ENCODE assay signal across 1 cellular context in the genomic region with DNA sequence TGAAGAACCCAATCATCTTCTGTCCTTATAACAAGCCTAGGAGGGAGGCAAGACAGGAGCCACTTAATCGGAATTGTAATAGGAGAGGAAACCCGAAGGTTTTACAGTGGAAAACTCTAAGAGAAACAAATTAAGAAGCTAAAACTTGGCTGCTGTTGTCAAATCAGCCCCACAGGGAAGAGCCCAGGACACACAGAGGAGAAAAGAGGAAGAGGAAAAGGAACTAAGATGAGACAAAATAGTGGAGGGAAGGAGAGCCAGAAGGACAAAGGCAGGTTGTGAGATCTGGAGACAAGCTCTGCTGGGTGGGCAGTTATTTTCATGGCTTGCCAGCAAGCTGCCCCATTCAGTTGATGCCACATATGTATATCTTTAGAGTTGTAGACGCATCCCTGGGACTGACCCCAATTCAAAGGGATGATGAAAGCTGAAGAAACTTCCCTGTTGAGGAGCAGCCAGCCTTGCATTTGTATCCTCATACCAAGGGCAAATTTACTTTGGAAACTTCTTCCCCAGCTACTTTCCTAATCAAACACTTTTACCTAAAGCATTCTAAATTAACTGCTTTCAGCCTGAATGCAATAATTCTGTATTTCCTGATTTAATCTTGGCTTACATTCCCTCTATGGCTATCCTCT.
A peak's percentile ranks its signal among the peaks of the same experiment; 100 is the strongest.
TF ChIP-seq lines count a peak whose summit lies in the region.

No MANE protein-coding gene starts in this region.

TF ChIP-seq in K562, 482 proteins besides CTCF, POLR2A, EP300 and RAD21 (continued from another document):
- TF ChIP-seq ZNF174 (CRISPR knock-in tag; IDR thresholded peaks at IDR 0.05) = no peak
- TF ChIP-seq KDM1A (IDR thresholded peaks at IDR 0.05) = no peak
- no peak for TF ChIP-seq ARID2 (IDR thresholded peaks at IDR 0.05)
- TF ChIP-seq CEBPG (CRISPR knock-in tag; IDR thresholded peaks at IDR 0.05) = no peak
- peak in 1 of 2 experiments; percentile 45; a peak in 2 of 4 replicates for TF ChIP-seq CEBPG (tag; conservative IDR thresholded peaks at IDR 0.05 in 1 of 2, IDR thresholded peaks at IDR 0.05 in 1 of 2)
- no peak for TF ChIP-seq PURB (CRISPR knock-in tag; IDR thresholded peaks at IDR 0.05; ENCODE audit: low read depth)
- TF ChIP-seq, protein P1, sequence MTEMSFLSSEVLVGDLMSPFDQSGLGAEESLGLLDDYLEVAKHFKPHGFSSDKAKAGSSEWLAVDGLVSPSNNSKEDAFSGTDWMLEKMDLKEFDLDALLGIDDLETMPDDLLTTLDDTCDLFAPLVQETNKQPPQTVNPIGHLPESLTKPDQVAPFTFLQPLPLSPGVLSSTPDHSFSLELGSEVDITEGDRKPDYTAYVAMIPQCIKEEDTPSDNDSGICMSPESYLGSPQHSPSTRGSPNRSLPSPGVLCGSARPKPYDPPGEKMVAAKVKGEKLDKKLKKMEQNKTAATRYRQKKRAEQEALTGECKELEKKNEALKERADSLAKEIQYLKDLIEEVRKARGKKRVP (CRISPR knock-in tag; IDR thresholded peaks at IDR 0.05) = peak; percentile 61; the same call in 1 of the 2 replicates
- no peak for TF ChIP-seq POLR2AphosphoS2 (IDR thresholded peaks at IDR 0.05; ENCODE audit: low read length)
- TF ChIP-seq SUPT5H (IDR thresholded peaks at IDR 0.05) = no peak
- TF ChIP-seq TAF9B (IDR thresholded peaks at IDR 0.05; ENCODE audit: partially characterized antibody) = no peak
- no peak for TF ChIP-seq ZNF384 (IDR thresholded peaks at IDR 0.05; ENCODE audit: low read depth, low read length)
- no peak for TF ChIP-seq ETV6 (IDR thresholded peaks at IDR 0.05; ENCODE audit: borderline replicate concordance in 1 of 2, low read depth in 2 of 2, low read length in 1 of 2)
- TF ChIP-seq ETV6 (CRISPR knock-in tag; IDR thresholded peaks at IDR 0.05; ENCODE audit: borderline replicate concordance) = no peak
- TF ChIP-seq HNRNPUL1 (IDR thresholded peaks at IDR 0.05; ENCODE audit: low read length) = no peak
- no peak for TF ChIP-seq CBX5 (IDR thresholded peaks at IDR 0.05; ENCODE audit: borderline replicate concordance, low read depth)
- TF ChIP-seq HOXB6 (CRISPR knock-in tag; IDR thresholded peaks at IDR 0.05; ENCODE audit: borderline replicate concordance) = no peak
- no peak for TF ChIP-seq HLTF (IDR thresholded peaks at IDR 0.05)
- TF ChIP-seq DACH1 (IDR thresholded peaks at IDR 0.05; ENCODE audit: partially characterized antibody) = no peak
- peak; percentile 68; the same call in 1 of the 2 replicates for TF ChIP-seq SPI1 (IDR thresholded peaks at IDR 0.05; ENCODE audit: borderline replicate concordance, low read depth, low read length)
- TF ChIP-seq CCAR2 (IDR thresholded peaks at IDR 0.05; ENCODE audit: low read depth, low read length) = no peak
- peak in 1 of 2 experiments; percentile 75; a peak in 2 of 4 replicates for TF ChIP-seq TRIM24 (IDR thresholded peaks at IDR 0.05)
- TF ChIP-seq ZNF324 (CRISPR knock-in tag; IDR thresholded peaks at IDR 0.05) = peak; percentile 77
- no peak for TF ChIP-seq PHF20 (IDR thresholded peaks at IDR 0.05; ENCODE audit: partially characterized antibody)
- TF ChIP-seq TBL1XR1 (IDR thresholded peaks at IDR 0.05; ENCODE audit: low read length in 2 of 2) = no peak
- TF ChIP-seq RUNX1 (IDR thresholded peaks at IDR 0.05; ENCODE audit: low read depth) = no peak
- TF ChIP-seq, protein P2, sequence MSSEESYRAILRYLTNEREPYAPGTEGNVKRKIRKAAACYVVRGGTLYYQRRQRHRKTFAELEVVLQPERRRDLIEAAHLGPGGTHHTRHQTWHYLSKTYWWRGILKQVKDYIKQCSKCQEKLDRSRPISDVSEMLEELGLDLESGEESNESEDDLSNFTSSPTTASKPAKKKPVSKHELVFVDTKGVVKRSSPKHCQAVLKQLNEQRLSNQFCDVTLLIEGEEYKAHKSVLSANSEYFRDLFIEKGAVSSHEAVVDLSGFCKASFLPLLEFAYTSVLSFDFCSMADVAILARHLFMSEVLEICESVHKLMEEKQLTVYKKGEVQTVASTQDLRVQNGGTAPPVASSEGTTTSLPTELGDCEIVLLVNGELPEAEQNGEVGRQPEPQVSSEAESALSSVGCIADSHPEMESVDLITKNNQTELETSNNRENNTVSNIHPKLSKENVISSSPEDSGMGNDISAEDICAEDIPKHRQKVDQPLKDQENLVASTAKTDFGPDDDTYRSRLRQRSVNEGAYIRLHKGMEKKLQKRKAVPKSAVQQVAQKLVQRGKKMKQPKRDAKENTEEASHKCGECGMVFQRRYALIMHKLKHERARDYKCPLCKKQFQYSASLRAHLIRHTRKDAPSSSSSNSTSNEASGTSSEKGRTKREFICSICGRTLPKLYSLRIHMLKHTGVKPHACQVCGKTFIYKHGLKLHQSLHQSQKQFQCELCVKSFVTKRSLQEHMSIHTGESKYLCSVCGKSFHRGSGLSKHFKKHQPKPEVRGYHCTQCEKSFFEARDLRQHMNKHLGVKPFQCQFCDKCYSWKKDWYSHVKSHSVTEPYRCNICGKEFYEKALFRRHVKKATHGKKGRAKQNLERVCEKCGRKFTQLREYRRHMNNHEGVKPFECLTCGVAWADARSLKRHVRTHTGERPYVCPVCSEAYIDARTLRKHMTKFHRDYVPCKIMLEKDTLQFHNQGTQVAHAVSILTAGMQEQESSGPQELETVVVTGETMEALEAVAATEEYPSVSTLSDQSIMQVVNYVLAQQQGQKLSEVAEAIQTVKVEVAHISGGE (CRISPR knock-in tag; IDR thresholded peaks at IDR 0.05) = no peak
- no peak for TF ChIP-seq BDP1 (IDR thresholded peaks at IDR 0.05; ENCODE audit: insufficient read depth, insufficient read length)
- TF ChIP-seq, protein P3, sequence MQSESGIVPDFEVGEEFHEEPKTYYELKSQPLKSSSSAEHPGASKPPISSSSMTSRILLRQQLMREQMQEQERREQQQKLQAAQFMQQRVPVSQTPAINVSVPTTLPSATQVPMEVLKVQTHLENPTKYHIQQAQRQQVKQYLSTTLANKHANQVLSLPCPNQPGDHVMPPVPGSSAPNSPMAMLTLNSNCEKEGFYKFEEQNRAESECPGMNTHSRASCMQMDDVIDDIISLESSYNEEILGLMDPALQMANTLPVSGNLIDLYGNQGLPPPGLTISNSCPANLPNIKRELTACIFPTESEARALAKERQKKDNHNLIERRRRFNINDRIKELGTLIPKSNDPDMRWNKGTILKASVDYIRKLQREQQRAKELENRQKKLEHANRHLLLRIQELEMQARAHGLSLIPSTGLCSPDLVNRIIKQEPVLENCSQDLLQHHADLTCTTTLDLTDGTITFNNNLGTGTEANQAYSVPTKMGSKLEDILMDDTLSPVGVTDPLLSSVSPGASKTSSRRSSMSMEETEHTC (IDR thresholded peaks at IDR 0.05) = no peak
- no peak for TF ChIP-seq ZNF436 (CRISPR knock-in tag; IDR thresholded peaks at IDR 0.05)
TF ChIP-seq in K562: peak in this region for 5.
